ENCODE assay signal across 8 cellular contexts in genomic region chr13:30346789-30347167, GRCh38. TPM values are rescaled to one million over a fixed set of nuclear protein-coding genes. Genes with fewer than 3 reads are reported as not detected.
DNase-seq lines count a peak whose midpoint lies in the region; ATAC-seq and TF ChIP-seq lines count a peak whose summit lies in the region.

No MANE protein-coding gene starts in this region.

- POLR2A ChIA-PET in MCF 10A (lab: Yijun Ruan, JAX): no interaction called here

- H3K27ac Mint-ChIP-seq in MCF 10A (ENCODE audit: low read depth, unreplicated experiment): peak overlapping the region; percentile 33
- peak overlapping the region; percentile 42 for H3K27ac Mint-ChIP-seq in activated T-helper 17 cell treated with anti-CD3 and anti-CD28 coated beads, Interleukin-2, amount 50 U/mL, for 72 hours

- no peaks in the 10 kb centered on the region for H3K9me3 ChIP-seq in breast epithelium
- no peaks in the 10 kb centered on the region for H3K9me3 ChIP-seq in vagina

- H3K36me3 Mint-ChIP-seq in MCF 10A (ENCODE audit: insufficient read depth, unreplicated experiment): no peaks in the 10 kb centered on the region
- H3K36me3 Mint-ChIP-seq in activated T-helper 17 cell treated with anti-CD3 and anti-CD28 coated beads, Interleukin-2, amount 50 U/mL, for 72 hours (ENCODE audit: low read depth): peaks cover 19% of the 10 kb centered on the region

- BruUV-seq in MCF 10A (replicated peaks; lab: Mats Ljungman, UMichigan): no TSS peak

- ATAC-seq in HG02884 (IDR thresholded peaks at IDR 0.05; ENCODE audit: unreplicated experiment): peak; percentile 31
- ATAC-seq in activated T-helper 17 cell treated with anti-CD3 and anti-CD28 coated beads, Interleukin-2, amount 50 U/mL, for 72 hours (replicated peaks): peak; percentile 74
- ATAC-seq in GM18858 (IDR thresholded peaks at IDR 0.05; ENCODE audit: unreplicated experiment): no peak

- DNase-seq in MCF 10A (ENCODE audit: unreplicated experiment): no peak
- no peak for DNase-seq in breast epithelium (ENCODE audit: low spot score in 2 of 2)
- peak in 1 of 2 donors; percentile 40 for DNase-seq in vagina (ENCODE audit: extremely low spot score in 2 of 2)
- no peak for DNase-seq in SHP77 treated with DMSO at 0.1 percent for 48 hours (lab: John Stamatoyannopoulos, UW)
- no peak for DNase-seq in amygdala (lab: John Stamatoyannopoulos, UW)

- H3K27me3 Mint-ChIP-seq in MCF 10A (ENCODE audit: insufficient read depth, unreplicated experiment): no peaks in the 10 kb centered on the region
- H3K27me3 Mint-ChIP-seq in activated T-helper 17 cell treated with anti-CD3 and anti-CD28 coated beads, Interleukin-2, amount 50 U/mL, for 72 hours: no peaks in the 10 kb centered on the region

- no peak for TF ChIP-seq CTCF in MCF 10A (IDR thresholded peaks at IDR 0.05; ENCODE audit: unreplicated experiment)
- TF ChIP-seq CTCF in breast epithelium (IDR thresholded peaks at IDR 0.05): no peak
- no peak for TF ChIP-seq CTCF in vagina (IDR thresholded peaks at IDR 0.05)

- H3K4me3 Mint-ChIP-seq in MCF 10A (ENCODE audit: unreplicated experiment): no peak overlapping the region
- H3K4me3 Mint-ChIP-seq in activated T-helper 17 cell treated with anti-CD3 and anti-CD28 coated beads, Interleukin-2, amount 50 U/mL, for 72 hours: peak overlapping the region; percentile 47

- CTCF ChIA-PET in MCF 10A (lab: Yijun Ruan, JAX): interaction anchor here (1.1 kb wide), 1 partner anchor 40 kb away, joined by 4 read pairs; the partner anchor contains the start of gene KATNAL1

- TF ChIP-seq POLR2A in breast epithelium (IDR thresholded peaks at IDR 0.05) (no peak), vagina (IDR thresholded peaks at IDR 0.05) (no peak)

- H3K36me3 ChIP-seq in breast epithelium (no peaks in the 10 kb centered on the region), vagina (no peaks in the 10 kb centered on the region)

- intact Hi-C loops in MCF 10A (cut with micrococcal nuclease): no loop called here
- intact Hi-C loops in breast epithelium (cut with DNase I; ENCODE audit: low total_unique reads): no loop called here
- intact Hi-C loops in vagina (cut with DNase I): loop anchor here (10.0 kb wide), 1 partner anchor 48 kb away; no protein-coding TSS in a partner anchor

- peaks cover 29% of the 10 kb centered on the region for H3K4me1 Mint-ChIP-seq in MCF 10A (ENCODE audit: insufficient read depth, unreplicated experiment)
- H3K4me1 Mint-ChIP-seq in activated T-helper 17 cell treated with anti-CD3 and anti-CD28 coated beads, Interleukin-2, amount 50 U/mL, for 72 hours: peaks cover 27% of the 10 kb centered on the region

- H3K27ac ChIP-seq in breast epithelium: peak overlapping the region in 1 of 2 donors; percentile 15
- peak overlapping the region; percentile 27 for H3K27ac ChIP-seq in vagina

- peaks cover 0 to 4% of the 10 kb centered on the region in 2 donors for H3K4me1 ChIP-seq in breast epithelium
- H3K4me1 ChIP-seq in vagina: peaks cover 18% of the 10 kb centered on the region

- H3K27me3 ChIP-seq in breast epithelium (no peaks in the 10 kb centered on the region), vagina (no peaks in the 10 kb centered on the region)

- H3K4me3 ChIP-seq in breast epithelium (no peak overlapping the region), vagina (no peak overlapping the region)

- no peaks in the 10 kb centered on the region for H3K9me3 Mint-ChIP-seq in MCF 10A (ENCODE audit: unreplicated experiment)
- no peaks in the 10 kb centered on the region for H3K9me3 Mint-ChIP-seq in activated T-helper 17 cell treated with anti-CD3 and anti-CD28 coated beads, Interleukin-2, amount 50 U/mL, for 72 hours

RNA-seq across cellular contexts. Expression of gene KATNAL1, which starts 39.4 kb away (rescaled TPM):
- 6.1 and 10.7 TPM in 2 replicates for total RNA-seq in MCF 10A (2022)
- total RNA-seq in breast epithelium: 10 to 100 TPM; 14.6 to 23.8 (median 17.0) TPM
- 10 to 100 TPM; 25.0 to 25.8 TPM for total RNA-seq in activated T-helper 17 cell treated with anti-CD3 and anti-CD28 coated beads, Interleukin-2, amount 50 U/mL, for 72 hours
- total RNA-seq in vagina: 20.6 TPM
